In the genomic region with DNA sequence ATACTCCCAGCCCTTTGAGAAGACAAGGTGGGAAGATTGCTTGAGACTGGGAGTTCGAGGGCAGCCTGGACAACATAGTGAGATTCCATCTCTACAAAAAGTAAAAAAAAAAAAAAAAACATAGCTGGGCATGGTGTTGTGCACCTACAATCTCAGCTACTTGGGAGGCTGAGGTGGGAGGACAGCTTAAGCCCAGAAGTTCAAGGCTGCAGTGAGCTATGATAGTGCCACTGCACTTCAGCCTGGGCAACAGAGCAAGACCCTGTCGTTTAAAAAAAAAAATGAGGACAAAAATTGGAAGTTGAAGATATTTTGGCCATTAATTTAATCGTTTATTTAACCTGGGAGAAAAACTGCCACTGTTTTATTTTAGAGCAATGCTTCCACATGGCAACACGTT, we compare ENCODE assay signal across 8 cellular contexts. TPM values are rescaled to one million over a fixed set of nuclear protein-coding genes. Genes with fewer than 3 reads are reported as not detected.
DNase-seq lines count a peak whose midpoint lies in the region; ATAC-seq and TF ChIP-seq lines count a peak whose summit lies in the region.

No MANE protein-coding gene starts in this region.

- peak overlapping the region; percentile 89 for H3K4me3 ChIP-seq in iPS-15b (ENCODE audit: low read depth, low read length)
- H3K4me3 ChIP-seq in spleen = peak overlapping the region in 7 of 8 donors; percentile 91 to 100 (median 99)

- POLR2A ChIA-PET in activated CD8-positive, alpha-beta T cell treated with anti-CD3 and anti-CD28 coated beads, Interleukin-2, amount 10 ng/mL, durations not matched to agents 7 days and 5 days (lab: Charles Lee) = no interaction called here
- POLR2A ChIA-PET in RWPE1 (lab: Yijun Ruan, JAX; ENCODE audit: low non-redundant PET) = interaction anchor here (0.6 kb wide), 1 partner anchor 44 kb away, joined by 5 read pairs; no protein-coding TSS in a partner anchor

- peaks cover 36% of the 10 kb centered on the region for H3K4me1 Mint-ChIP-seq in T-helper 1 cell treated with Interleukin-12 subunit alpha and Interleukin-12 subunit beta and Interleukin-4 antibody, amounts not matched to agents 30 μg/mL and 1 μg/mL, for 36 hours (ENCODE audit: low read depth)
- peaks cover 45% of the 10 kb centered on the region for H3K4me1 Mint-ChIP-seq in activated CD8-positive, alpha-beta T cell treated with anti-CD3 and anti-CD28 coated beads, Interleukin-2, amount 10 ng/mL, durations not matched to agents 7 days and 5 days (ENCODE audit: low read depth)

- H3K4me1 ChIP-seq in iPS-15b (ENCODE audit: control insufficient read depth, insufficient read depth, low read length) = peaks cover 8% of the 10 kb centered on the region
- peaks cover 13 to 59% (median 30%) of the 10 kb centered on the region in 6 donors for H3K4me1 ChIP-seq in spleen

- peaks cover 10% of the 10 kb centered on the region for H3K36me3 ChIP-seq in iPS-15b (ENCODE audit: control insufficient read depth, insufficient read depth, low read length)
- H3K36me3 ChIP-seq in spleen = peaks cover 0 to 15% (median 0%) of the 10 kb centered on the region in 6 donors

- H3K27me3 ChIP-seq in iPS-15b (ENCODE audit: control insufficient read depth, insufficient read depth, low read length) (no peaks in the 10 kb centered on the region), spleen (replicated peaks in 1 of 7) (peaks cover 0 to 3% (median 0%) of the 10 kb centered on the region in 7 donors)

- H3K9me3 Mint-ChIP-seq in T-helper 1 cell treated with Interleukin-12 subunit alpha and Interleukin-12 subunit beta and Interleukin-4 antibody, amounts not matched to agents 30 μg/mL and 1 μg/mL, for 36 hours = no peaks in the 10 kb centered on the region
- H3K9me3 Mint-ChIP-seq in activated CD8-positive, alpha-beta T cell treated with anti-CD3 and anti-CD28 coated beads, Interleukin-2, amount 10 ng/mL, durations not matched to agents 7 days and 5 days (ENCODE audit: insufficient read depth) = no peaks in the 10 kb centered on the region

- TF ChIP-seq CTCF in spleen (IDR thresholded peaks at IDR 0.05 in 8 of 11, conservative IDR thresholded peaks at IDR 0.05 in 3 of 11) = no peak
- TF ChIP-seq CTCF in RWPE1 (conservative IDR thresholded peaks at IDR 0.05; ENCODE audit: low read depth) = no peak

- TF ChIP-seq POLR2A in spleen (IDR thresholded peaks at IDR 0.05) = no peak

- WGBS in spleen, 5 donors = 61 to 77% (median 72%) methylated on average over 4 of the region's 4 CpGs

- intact Hi-C loops in spleen (cut with DNase I; ENCODE audit: low total_unique reads) = no loop called here

- DNase-seq in T-helper 1 cell (no peak), spleen (no peak), HuH-7 (ENCODE audit: low spot score) (no peak), Ammon's horn (ENCODE audit: low spot score) (no peak), RWPE1 (ENCODE audit: low spot score) (no peak)
- DNase-seq in activated CD8-positive, alpha-beta T cell treated with anti-CD3 and anti-CD28 coated beads, Interleukin-2, amount 10 ng/mL, durations not matched to agents 7 days and 5 days = no peak

- CTCF ChIA-PET in activated CD8-positive, alpha-beta T cell treated with anti-CD3 and anti-CD28 coated beads, Interleukin-2, amount 10 ng/mL, durations not matched to agents 7 days and 5 days (lab: Charles Lee) = interaction anchor here (1.7 to 4.1 kb wide), 4 partner anchors 11 to 210 kb away, joined by 4 to 26 read pairs (median 10); no protein-coding TSS in a partner anchor
- CTCF ChIA-PET in RWPE1 (lab: Yijun Ruan, JAX) = interaction anchor here (0.5 to 2.1 kb wide), 3 partner anchors 13 to 209 kb away, joined by 4 to 15 read pairs (median 6); no protein-coding TSS in a partner anchor

- no peak for ATAC-seq in activated CD8-positive, alpha-beta T cell treated with anti-CD3 and anti-CD28 coated beads, Interleukin-2, amount 10 ng/mL, durations not matched to agents 7 days and 5 days

- no peak overlapping the region for H3K27ac Mint-ChIP-seq in T-helper 1 cell treated with Interleukin-12 subunit alpha and Interleukin-12 subunit beta and Interleukin-4 antibody, amounts not matched to agents 30 μg/mL and 1 μg/mL, for 36 hours
- peak overlapping the region; percentile 18 for H3K27ac Mint-ChIP-seq in activated CD8-positive, alpha-beta T cell treated with anti-CD3 and anti-CD28 coated beads, Interleukin-2, amount 10 ng/mL, durations not matched to agents 7 days and 5 days

- peaks cover 10% of the 10 kb centered on the region for H3K27me3 Mint-ChIP-seq in T-helper 1 cell treated with Interleukin-12 subunit alpha and Interleukin-12 subunit beta and Interleukin-4 antibody, amounts not matched to agents 30 μg/mL and 1 μg/mL, for 36 hours (ENCODE audit: low read depth)
- peaks cover 6% of the 10 kb centered on the region for H3K27me3 Mint-ChIP-seq in activated CD8-positive, alpha-beta T cell treated with anti-CD3 and anti-CD28 coated beads, Interleukin-2, amount 10 ng/mL, durations not matched to agents 7 days and 5 days (ENCODE audit: low read depth)

- H3K27ac ChIP-seq in spleen (no peak overlapping the region), RWPE1 (no peak overlapping the region)

- H3K36me3 Mint-ChIP-seq in T-helper 1 cell treated with Interleukin-12 subunit alpha and Interleukin-12 subunit beta and Interleukin-4 antibody, amounts not matched to agents 30 μg/mL and 1 μg/mL, for 36 hours (ENCODE audit: low read depth) = peaks cover 6% of the 10 kb centered on the region
- H3K36me3 Mint-ChIP-seq in activated CD8-positive, alpha-beta T cell treated with anti-CD3 and anti-CD28 coated beads, Interleukin-2, amount 10 ng/mL, durations not matched to agents 7 days and 5 days (ENCODE audit: low read depth) = peaks cover 15% of the 10 kb centered on the region

- H3K4me3 Mint-ChIP-seq in T-helper 1 cell treated with Interleukin-12 subunit alpha and Interleukin-12 subunit beta and Interleukin-4 antibody, amounts not matched to agents 30 μg/mL and 1 μg/mL, for 36 hours = peak overlapping the region; percentile 85
- H3K4me3 Mint-ChIP-seq in activated CD8-positive, alpha-beta T cell treated with anti-CD3 and anti-CD28 coated beads, Interleukin-2, amount 10 ng/mL, durations not matched to agents 7 days and 5 days = peak overlapping the region; percentile 81

- no peaks in the 10 kb centered on the region for H3K9me3 ChIP-seq in iPS-15b (ENCODE audit: control insufficient read depth, insufficient read depth, low read length)
- no peaks in the 10 kb centered on the region for H3K9me3 ChIP-seq in spleen

- H3K9ac ChIP-seq in iPS-15b (ENCODE audit: low read depth, low read length) = no peak overlapping the region

RNA-seq across cellular contexts. Expression of a gene that starts 1.1 kb away (rescaled TPM):
- total RNA-seq in activated CD8-positive, alpha-beta T cell treated with anti-CD3 and anti-CD28 coated beads, Interleukin-2, amount 10 ng/mL, durations not matched to agents 7 days and 5 days = 10 to 100 TPM; 17.4 to 19.4 TPM
- total RNA-seq in spleen = 10 to 100 TPM; 11.6 to 20.8 (median 12.4) TPM
- polyA plus RNA-seq in spleen = 1 to 10 TPM; 2.0 to 3.6 (median 2.5) TPM

RNA-seq across cellular contexts. Expression of a gene that starts 20.8 kb away (rescaled TPM):
- total RNA-seq in activated CD8-positive, alpha-beta T cell treated with anti-CD3 and anti-CD28 coated beads, Interleukin-2, amount 10 ng/mL, durations not matched to agents 7 days and 5 days = 1 to 10 TPM; 3.0 to 3.5 TPM
- 10 to 100 TPM; 19.3 to 39.4 (median 28.7) TPM for total RNA-seq in spleen
- polyA plus RNA-seq in spleen = 10 to 100 TPM; 11.9 to 18.2 (median 16.2) TPM

Comparison
In these comparisons a context has a peak if more than half of its experiments do, and no peak if none do; other contexts are left out.
1. RNA of a gene that starts 20.8 kb away (total RNA-seq): 19.3 to 39.4 TPM in spleen; 3.0 to 3.5 TPM in activated CD8-positive, alpha-beta T cell treated with anti-CD3 and anti-CD28 coated beads, Interleukin-2, amount 10 ng/mL, durations not matched to agents 7 days and 5 days; every median in the first group is over 4 times any median in the second.